17 cellular contexts compared by ENCODE assay signal in the genomic region with DNA sequence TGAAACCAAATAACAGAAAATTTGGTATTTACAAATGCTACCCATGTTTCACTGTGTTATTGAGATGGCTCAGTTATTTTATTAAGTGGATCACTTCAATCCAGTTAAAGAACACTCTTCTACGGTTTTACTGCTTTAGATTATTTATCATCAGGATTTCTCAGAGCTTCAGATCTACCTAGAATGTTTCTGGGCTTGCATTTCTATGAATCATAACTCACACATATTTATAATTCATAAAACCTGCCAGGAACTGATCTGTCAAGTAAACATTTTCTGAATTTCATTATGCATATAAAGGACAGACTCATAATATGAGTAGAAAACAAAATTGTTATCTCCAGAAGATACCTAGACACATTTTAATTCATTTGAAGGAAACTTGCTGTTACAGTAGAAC.
DNase-seq lines count a peak whose midpoint lies in the region; ATAC-seq, FAIRE-seq and TF ChIP-seq lines count a peak whose summit lies in the region.
"Had no signal": no experiment of that assay in that cellular context is flagged by ENCODE, and none has a peak within 500 bp of the region (broad histone marks: within the 10 kb centered on the region; RNA-seq: fewer than 3 reads in every experiment).

No MANE protein-coding gene starts in this region.

- no peak overlapping the region for H3K27ac Mint-ChIP-seq in natural killer cell treated with Interleukin-12 subunit alpha and Interleukin-12 subunit beta and Interleukin-15 and Interleukin-18, amount 100 ng/mL, for 72 hours
- H3K27ac Mint-ChIP-seq: CD4-positive, alpha-beta T cell had no signal

- no peaks in the 10 kb centered on the region for H3K4me1 Mint-ChIP-seq in natural killer cell treated with Interleukin-12 subunit alpha and Interleukin-12 subunit beta and Interleukin-15 and Interleukin-18, amount 100 ng/mL, for 72 hours (ENCODE audit: low read depth in 2 of 2)

- CTCF ChIA-PET in A549 (lab: Yijun Ruan, JAX): no interaction called here

- no peak overlapping the region for H3K23ac ChIP-seq in trophoblast cell (ENCODE audit: low read length)

- H3K36me3 Mint-ChIP-seq in natural killer cell treated with Interleukin-12 subunit alpha and Interleukin-12 subunit beta and Interleukin-15 and Interleukin-18, amount 100 ng/mL, for 72 hours: peaks cover 4% of the 10 kb centered on the region

- H3K27me3 ChIP-seq in Karpas-422 (ENCODE audit: low read length) (no peaks in the 10 kb centered on the region), trophoblast cell (ENCODE audit: insufficient read depth, low read length) (no peaks in the 10 kb centered on the region)

- no peak overlapping the region for H4K8ac ChIP-seq in trophoblast cell (ENCODE audit: low read depth, low read length)

- peak overlapping the region; percentile 61 for H2AFZ ChIP-seq in Karpas-422 (ENCODE audit: low read length)
- H2AFZ ChIP-seq in trophoblast cell (ENCODE audit: insufficient read depth, low read length, poor library complexity): no peak overlapping the region
- H2AFZ ChIP-seq: GM23248 had no signal

- H3K9me3 ChIP-seq in A549: no peaks in the 10 kb centered on the region
- H3K9me3 ChIP-seq in Karpas-422 (ENCODE audit: low read length): no peaks in the 10 kb centered on the region
- no peaks in the 10 kb centered on the region for H3K9me3 ChIP-seq in trophoblast cell (ENCODE audit: insufficient read depth, low read depth, low read length)
- H3K9me3 ChIP-seq: Caco-2, HAP-1 had no signal

- H2AK5ac ChIP-seq in trophoblast cell (ENCODE audit: low read length): no peak overlapping the region

- no peak for FAIRE-seq in A549 (lab: Jason Lieb, UNC)
- FAIRE-seq: GM19239 had no signal

- no peak overlapping the region for H2BK12ac ChIP-seq in trophoblast cell (ENCODE audit: low read length)

- no peak overlapping the region for H4K12ac ChIP-seq in trophoblast cell (ENCODE audit: low read depth, low read length)

- H3K9ac ChIP-seq in Karpas-422 (ENCODE audit: low read length) (0 out of 2 replicates have a peak overlapping the region, but pooled peaks have one; percentile 23), trophoblast cell (ENCODE audit: low read length) (no peak overlapping the region)
- H3K9ac ChIP-seq: GM23248 had no signal

- no peak overlapping the region for H4K91ac ChIP-seq in trophoblast cell (ENCODE audit: low read depth, low read length)

- H3K4ac ChIP-seq in trophoblast cell (ENCODE audit: low read depth, low read length): no peak overlapping the region

- H2BK5ac ChIP-seq in trophoblast cell (ENCODE audit: low read depth, low read length, poor library complexity): no peak overlapping the region

- ATAC-seq in A549: no peak
- ATAC-seq in GM21717 (IDR thresholded peaks at IDR 0.05; ENCODE audit: unreplicated experiment): no peak
- no peak for ATAC-seq in natural killer cell treated with Interleukin-12 subunit alpha and Interleukin-12 subunit beta and Interleukin-15 and Interleukin-18, amount 100 ng/mL, for 72 hours
- no peak for ATAC-seq in GM18873 (IDR thresholded peaks at IDR 0.05; ENCODE audit: low FRiP score, unreplicated experiment)

- TF ChIP-seq POLR2A in A549 (IDR thresholded peaks at IDR 0.05; ENCODE audit: low read length): no peak

- no peaks in the 10 kb centered on the region for H3K4me1 ChIP-seq in A549
- H3K4me1 ChIP-seq in Karpas-422 (ENCODE audit: low read length): peaks cover 13% of the 10 kb centered on the region
- H3K4me1 ChIP-seq in trophoblast cell (ENCODE audit: control insufficient read depth in 1 of 2, insufficient read depth in 2 of 2, low read length in 2 of 2): no peaks in the 10 kb centered on the region
- H3K4me1 ChIP-seq: Caco-2, HAP-1 had no signal

- no peak overlapping the region for H3K18ac ChIP-seq in trophoblast cell (ENCODE audit: low read length)

- no peak overlapping the region for H3K4me3 ChIP-seq in A549
- H3K4me3 ChIP-seq in Karpas-422 (ENCODE audit: low read length): no peak overlapping the region
- H3K4me3 ChIP-seq in epithelial cell of esophagus (ENCODE audit: low read length): no peak overlapping the region
- H3K4me3 ChIP-seq in trophoblast cell (ENCODE audit: low read depth, low read length): no peak overlapping the region
- H3K4me3 ChIP-seq: GM23248, HAP-1 had no signal

- H3K27ac ChIP-seq in A549 (no peak overlapping the region), Karpas-422 (ENCODE audit: low read length) (no peak overlapping the region), trophoblast cell (ENCODE audit: low read depth, low read length) (no peak overlapping the region)
- H3K27ac ChIP-seq: C4-2B, GM23248 had no signal

- H3K9me2 ChIP-seq in Karpas-422 (replicated peaks; ENCODE audit: insufficient read depth, low read length): no peaks in the 10 kb centered on the region

- no peak overlapping the region for H3K4me3 Mint-ChIP-seq in natural killer cell treated with Interleukin-12 subunit alpha and Interleukin-12 subunit beta and Interleukin-15 and Interleukin-18, amount 100 ng/mL, for 72 hours
- H3K4me3 Mint-ChIP-seq: CD4-positive, alpha-beta T cell had no signal

- POLR2A ChIA-PET in A549 (lab: Yijun Ruan, JAX): no interaction called here

- no peaks in the 10 kb centered on the region for H4K20me1 ChIP-seq in Karpas-422 (ENCODE audit: insufficient read depth, low read depth, low read length)

- TF ChIP-seq CTCF in A549 (IDR thresholded peaks at IDR 0.05) (no peak), epithelial cell of esophagus (IDR thresholded peaks at IDR 0.05; ENCODE audit: insufficient read depth, low read depth, low read length, missing control alignments) (no peak)

- no peak for TF ChIP-seq EP300 in A549 (IDR thresholded peaks at IDR 0.05)

- TF ChIP-seq RAD21 in A549 (conservative IDR thresholded peaks at IDR 0.05 in 1 of 2, IDR thresholded peaks at IDR 0.05 in 1 of 2): no peak

- H3K27me3 Mint-ChIP-seq in natural killer cell treated with Interleukin-12 subunit alpha and Interleukin-12 subunit beta and Interleukin-15 and Interleukin-18, amount 100 ng/mL, for 72 hours: no peaks in the 10 kb centered on the region
- H3K27me3 Mint-ChIP-seq: CD4-positive, alpha-beta T cell had no signal

- H3K14ac ChIP-seq in trophoblast cell (ENCODE audit: low read length): no peak overlapping the region

- no peaks in the 10 kb centered on the region for H3K79me1 ChIP-seq in trophoblast cell (ENCODE audit: low read length)

- H3K4me2 ChIP-seq in A549 (0 out of 3 replicates have a peak overlapping the region, but pooled peaks have one; percentile 20), Karpas-422 (ENCODE audit: low read depth, low read length, poor library complexity, severe bottlenecking) (peak overlapping the region; percentile 36), trophoblast cell (ENCODE audit: low read length) (no peak overlapping the region)

- peaks cover 12% of the 10 kb centered on the region for H3K9me3 Mint-ChIP-seq in natural killer cell treated with Interleukin-12 subunit alpha and Interleukin-12 subunit beta and Interleukin-15 and Interleukin-18, amount 100 ng/mL, for 72 hours
- H3K9me3 Mint-ChIP-seq: CD4-positive, alpha-beta T cell had no signal

- no peak overlapping the region for H2BK120ac ChIP-seq in trophoblast cell (ENCODE audit: insufficient read depth, low read length, poor library complexity)

- no peaks in the 10 kb centered on the region for H3K36me3 ChIP-seq in Karpas-422 (ENCODE audit: insufficient read depth, low read length)
- H3K36me3 ChIP-seq in trophoblast cell (ENCODE audit: control insufficient read depth in 1 of 2, insufficient read depth in 2 of 2, low read length in 2 of 2): no peaks in the 10 kb centered on the region
- H3K36me3 ChIP-seq: HAP-1 had no signal

- WGBS in A549 (ENCODE audit: missing lambda C conversion rate): 12% methylated on average over 1 of the region's 1 CpG
- WGBS in trophoblast cell (ENCODE audit: extremely low coverage, insufficient coverage, insufficient read length): no CpG with 5 or more reads among the region's 1 CpG

- DNase-seq in A549 (ENCODE audit: low read depth in 1 of 2, low spot score in 1 of 2) (no peak), Karpas-422 (no peak), epithelial cell of esophagus (ENCODE audit: low read depth) (peak; percentile 34), inferior parietal cortex (ENCODE audit: extremely low spot score) (peak; percentile 3), trophoblast cell (no peak)
- DNase-seq in natural killer cell treated with Interleukin-12 subunit alpha and Interleukin-12 subunit beta and Interleukin-15 and Interleukin-18, amount 100 ng/mL, for 72 hours (ENCODE audit: low spot score): no peak
- DNase-seq: ACHN; Caco-2; CD4-positive, alpha-beta T cell; DMS79 treated with DMSO at 0.1 percent for 48 hours; GF-D8; GM23248 had no signal

- H3K79me2 ChIP-seq in Karpas-422 (ENCODE audit: low read length) (no peaks in the 10 kb centered on the region), trophoblast cell (ENCODE audit: control insufficient read depth, insufficient read depth, low read length, poor library complexity) (no peaks in the 10 kb centered on the region)

TF ChIP-seq in A549, 52 proteins besides CTCF, POLR2A, EP300 and RAD21:
- TF ChIP-seq, protein P1, sequence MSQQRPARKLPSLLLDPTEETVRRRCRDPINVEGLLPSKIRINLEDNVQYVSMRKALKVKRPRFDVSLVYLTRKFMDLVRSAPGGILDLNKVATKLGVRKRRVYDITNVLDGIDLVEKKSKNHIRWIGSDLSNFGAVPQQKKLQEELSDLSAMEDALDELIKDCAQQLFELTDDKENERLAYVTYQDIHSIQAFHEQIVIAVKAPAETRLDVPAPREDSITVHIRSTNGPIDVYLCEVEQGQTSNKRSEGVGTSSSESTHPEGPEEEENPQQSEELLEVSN (IDR thresholded peaks at IDR 0.05; ENCODE audit: borderline replicate concordance, low read depth): no peak
- TF ChIP-seq, protein P2, sequence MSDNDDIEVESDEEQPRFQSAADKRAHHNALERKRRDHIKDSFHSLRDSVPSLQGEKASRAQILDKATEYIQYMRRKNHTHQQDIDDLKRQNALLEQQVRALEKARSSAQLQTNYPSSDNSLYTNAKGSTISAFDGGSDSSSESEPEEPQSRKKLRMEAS (IDR thresholded peaks at IDR 0.05): no peak
- TF ChIP-seq RCOR1 (IDR thresholded peaks at IDR 0.05; ENCODE audit: low read depth, low read length): no peak
- no peak for TF ChIP-seq CBX8 (IDR thresholded peaks at IDR 0.05)
- TF ChIP-seq, protein P3, sequence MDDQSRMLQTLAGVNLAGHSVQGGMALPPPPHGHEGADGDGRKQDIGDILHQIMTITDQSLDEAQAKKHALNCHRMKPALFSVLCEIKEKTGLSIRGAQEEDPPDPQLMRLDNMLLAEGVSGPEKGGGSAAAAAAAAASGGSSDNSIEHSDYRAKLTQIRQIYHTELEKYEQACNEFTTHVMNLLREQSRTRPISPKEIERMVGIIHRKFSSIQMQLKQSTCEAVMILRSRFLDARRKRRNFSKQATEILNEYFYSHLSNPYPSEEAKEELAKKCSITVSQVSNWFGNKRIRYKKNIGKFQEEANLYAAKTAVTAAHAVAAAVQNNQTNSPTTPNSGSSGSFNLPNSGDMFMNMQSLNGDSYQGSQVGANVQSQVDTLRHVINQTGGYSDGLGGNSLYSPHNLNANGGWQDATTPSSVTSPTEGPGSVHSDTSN (IDR thresholded peaks at IDR 0.05): no peak
- TF ChIP-seq CEBPB (IDR thresholded peaks at IDR 0.05): no peak

Comparison
In these comparisons a context has a peak if more than half of its experiments do, and no peak if none do; other contexts are left out.
1. DNase-seq: peak in epithelial cell of esophagus (single experiment) and inferior parietal cortex (single experiment); none in A549 (0 of 2), Karpas-422 (single experiment), trophoblast cell (0 of 2) and natural killer cell treated with Interleukin-12 subunit alpha and Interleukin-12 subunit beta and Interleukin-15 and Interleukin-18, amount 100 ng/mL, for 72 hours (single experiment).